ENCODE assay signal across 24 cellular contexts in genomic region chr21:24658016-24658415, GRCh38.
"Had no signal": no experiment of that assay in that cellular context is flagged by ENCODE, and none has a peak within 500 bp of the region (broad histone marks: within the 10 kb centered on the region; RNA-seq: fewer than 3 reads in every experiment).

No MANE protein-coding gene starts in this region.

- H3K9me3 ChIP-seq: body of pancreas, prostate gland, tibial artery, uterus had no signal

- H3K27ac ChIP-seq: body of pancreas, dorsolateral prefrontal cortex, epithelial cell of prostate, prostate gland, skin epidermis, tibial artery, uterus had no signal

- H3K9me3 Mint-ChIP-seq: activated B cell treated with CpG ODN at 0.5 μM for 24 hours; activated naive CD8-positive, alpha-beta T cell treated with anti-CD3 and anti-CD28 coated beads, Interleukin-2, amount 10 ng/mL, durations not matched to agents 7 days and 5 days; T-helper 2 cell treated with Interferon-gamma antibody and Interleukin-4, amounts not matched to agents 5 μg/mL and 100 μg/mL, for 36 hours had no signal

- H3K27ac Mint-ChIP-seq: activated B cell treated with CpG ODN at 0.5 μM for 24 hours; activated CD4-positive, alpha-beta memory T cell treated with anti-CD3 and anti-CD28 coated beads for 36 hours; activated CD8-positive, alpha-beta memory T cell treated with anti-CD3 and anti-CD28 coated beads, Interleukin-2, amount 10 ng/mL, durations not matched to agents 7 days and 5 days; activated naive CD8-positive, alpha-beta T cell treated with anti-CD3 and anti-CD28 coated beads, Interleukin-2, amount 10 ng/mL, durations not matched to agents 7 days and 5 days; activated T-helper 2 cell treated with anti-CD3 and anti-CD28 coated beads, Interferon-gamma antibody, Interleukin-2, Interleukin-4, amounts not matched to agents 10 μg/mL and 5 μg/mL and 100 μg/mL, durations not matched to agents 14 hours and 24 hours and 36 hours; endodermal cell; T-helper 2 cell treated with Interferon-gamma antibody and Interleukin-4, amounts not matched to agents 5 μg/mL and 100 μg/mL, for 36 hours had no signal

- H3K36me3 Mint-ChIP-seq: activated CD4-positive, alpha-beta memory T cell treated with anti-CD3 and anti-CD28 coated beads for 36 hours; activated CD8-positive, alpha-beta memory T cell treated with anti-CD3 and anti-CD28 coated beads, Interleukin-2, amount 10 ng/mL, durations not matched to agents 7 days and 5 days; activated naive CD8-positive, alpha-beta T cell treated with anti-CD3 and anti-CD28 coated beads, Interleukin-2, amount 10 ng/mL, durations not matched to agents 7 days and 5 days had no signal

- H3K27me3 Mint-ChIP-seq: activated CD4-positive, alpha-beta memory T cell treated with anti-CD3 and anti-CD28 coated beads for 36 hours; activated CD8-positive, alpha-beta memory T cell treated with anti-CD3 and anti-CD28 coated beads, Interleukin-2, amount 10 ng/mL, durations not matched to agents 7 days and 5 days; activated naive CD8-positive, alpha-beta T cell treated with anti-CD3 and anti-CD28 coated beads, Interleukin-2, amount 10 ng/mL, durations not matched to agents 7 days and 5 days had no signal

- DNase-seq: activated B cell treated with CpG ODN at 0.5 μM for 24 hours; activated CD4-positive, alpha-beta memory T cell treated with anti-CD3 and anti-CD28 coated beads for 36 hours; activated CD4-positive, alpha-beta T cell treated with anti-CD3 and anti-CD28 coated beads for 4 hours; activated CD8-positive, alpha-beta memory T cell treated with anti-CD3 and anti-CD28 coated beads, Interleukin-2, amount 10 ng/mL, durations not matched to agents 7 days and 5 days; activated naive CD4-positive, alpha-beta T cell treated with Interleukin-2 at 50 U/mL for 16 hours; activated naive CD8-positive, alpha-beta T cell treated with anti-CD3 and anti-CD28 coated beads, Interleukin-2, amount 10 ng/mL, durations not matched to agents 7 days and 5 days; amygdala; body of pancreas; dorsolateral prefrontal cortex; endodermal cell; head of caudate nucleus; kidney; left ventricle myocardium superior; right cardiac atrium; stimulated activated naive CD8-positive, alpha-beta T cell treated with anti-CD3 and anti-CD28 coated beads, Interleukin-15, Interleukin-2, amounts not matched to agents 100 U/mL and 50 U/mL, for 24 hours; substantia nigra; tibial artery; uterus had no signal

- H3K4me3 Mint-ChIP-seq: activated B cell treated with CpG ODN at 0.5 μM for 24 hours; activated CD4-positive, alpha-beta memory T cell treated with anti-CD3 and anti-CD28 coated beads for 36 hours; activated CD8-positive, alpha-beta memory T cell treated with anti-CD3 and anti-CD28 coated beads, Interleukin-2, amount 10 ng/mL, durations not matched to agents 7 days and 5 days; activated naive CD8-positive, alpha-beta T cell treated with anti-CD3 and anti-CD28 coated beads, Interleukin-2, amount 10 ng/mL, durations not matched to agents 7 days and 5 days; endodermal cell; neural crest cell; T-helper 2 cell treated with Interferon-gamma antibody and Interleukin-4, amounts not matched to agents 5 μg/mL and 100 μg/mL, for 36 hours had no signal

- ATAC-seq: activated CD8-positive, alpha-beta memory T cell treated with anti-CD3 and anti-CD28 coated beads, Interleukin-2, amount 10 ng/mL, durations not matched to agents 7 days and 5 days; body of pancreas; left ventricle myocardium superior; right cardiac atrium; stimulated activated naive CD8-positive, alpha-beta T cell treated with anti-CD3 and anti-CD28 coated beads, Interleukin-15, Interleukin-2, amounts not matched to agents 100 U/mL and 50 U/mL, for 24 hours had no signal

- H3K4me3 ChIP-seq: body of pancreas, dorsolateral prefrontal cortex, prostate gland, skin epidermis, tibial artery, uterus had no signal

- H3K4me1 ChIP-seq: body of pancreas, prostate gland, tibial artery, uterus had no signal

- H3K36me3 ChIP-seq: prostate gland, tibial artery, uterus had no signal

- H3K4me1 Mint-ChIP-seq: activated B cell treated with CpG ODN at 0.5 μM for 24 hours; activated CD8-positive, alpha-beta memory T cell treated with anti-CD3 and anti-CD28 coated beads, Interleukin-2, amount 10 ng/mL, durations not matched to agents 7 days and 5 days; activated naive CD8-positive, alpha-beta T cell treated with anti-CD3 and anti-CD28 coated beads, Interleukin-2, amount 10 ng/mL, durations not matched to agents 7 days and 5 days; endodermal cell; neural crest cell had no signal

- H3K27me3 ChIP-seq: body of pancreas, tibial artery, uterus had no signal
